ENCODE assay signal across 9 cellular contexts in the genomic region with DNA sequence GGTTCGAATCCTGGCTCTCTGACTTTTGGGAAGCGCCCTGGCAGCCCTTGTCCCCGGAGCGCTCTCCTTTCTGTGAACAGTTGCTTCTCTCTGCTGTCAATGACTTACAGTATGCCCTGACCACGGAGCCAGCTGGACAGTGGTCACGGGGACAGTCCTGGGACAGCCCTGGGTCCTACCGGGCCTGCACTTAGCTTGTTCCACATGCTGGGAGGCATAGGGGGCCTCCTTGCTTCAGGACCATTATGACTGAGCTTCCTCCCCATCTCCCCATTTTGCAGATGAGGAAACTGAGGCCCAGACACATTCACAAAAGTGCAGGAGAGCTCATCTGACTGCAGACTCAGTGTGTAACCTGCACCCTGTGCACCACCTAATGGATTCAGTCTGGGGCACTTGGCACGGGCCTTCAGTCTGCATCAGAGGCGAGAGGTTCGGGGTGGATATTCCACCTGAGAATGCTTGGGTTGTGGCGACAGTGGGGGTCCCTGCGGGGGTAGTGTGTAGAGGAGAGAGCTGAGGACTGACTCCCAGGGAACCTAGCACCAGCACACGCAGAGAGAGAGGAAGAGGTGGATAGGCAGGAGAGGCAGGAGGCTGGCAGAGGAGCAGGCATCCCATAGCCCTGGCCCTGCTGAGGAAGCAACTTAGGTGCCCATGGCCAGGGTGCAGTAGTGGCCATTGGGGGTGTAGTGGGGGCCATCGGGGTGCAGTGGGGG. TPM values are rescaled to one million over a fixed set of nuclear protein-coding genes. Genes with fewer than 3 reads are reported as not detected.
A peak's percentile ranks its signal among the peaks of the same experiment; 100 is the strongest.
DNase-seq lines count a peak whose midpoint lies in the region; ATAC-seq and TF ChIP-seq lines count a peak whose summit lies in the region.
"Had no signal": no experiment of that assay in that cellular context is flagged by ENCODE, and none has a peak within 500 bp of the region (broad histone marks: within the 10 kb centered on the region; RNA-seq: fewer than 3 reads in every experiment).

No MANE protein-coding gene starts in this region.

- TF ChIP-seq POLR2A in thyroid gland (IDR thresholded peaks at IDR 0.05): no peak

- 94 to 96% methylated on average over 13 to 14 of the region's 14 CpGs for WGBS in thyroid gland, 2 donors

- H3K27ac Mint-ChIP-seq in dendritic cell treated with granulocyte-macrophage colony-stimulating factor and Interleukin-4, amounts not matched to agents 40 ng/mL and 50 ng/mL, for 4 days: no peak overlapping the region

- H3K36me3 ChIP-seq in muscle layer of colon (ENCODE audit: insufficient read depth, low read length) (no peaks in the 10 kb centered on the region), thyroid gland (no peaks in the 10 kb centered on the region)

- no peak for DNase-seq in activated T-cell treated with anti-CD3 and anti-CD28 coated beads, Interleukin-2, amount 50 U/mL, for 4 hours
- no peak for DNase-seq in activated T-cell treated with anti-CD3 and anti-CD28 coated beads, Interleukin-2, amount 50 U/mL, for 48 hours
- DNase-seq in thyroid gland (no peak), NCI-H1694 (lab: John Stamatoyannopoulos, UW) (no peak), NCI-H2081 (lab: John Stamatoyannopoulos, UW) (no peak)
- DNase-seq: AML-193 had no signal

- H3K36me3 Mint-ChIP-seq in activated T-cell treated with anti-CD3 and anti-CD28 coated beads, Interleukin-2, amount 50 U/mL, for 4 hours (ENCODE audit: insufficient read depth): no peaks in the 10 kb centered on the region
- H3K36me3 Mint-ChIP-seq in dendritic cell treated with granulocyte-macrophage colony-stimulating factor and Interleukin-4, amounts not matched to agents 40 ng/mL and 50 ng/mL, for 4 days (ENCODE audit: low read depth): peaks cover 13% of the 10 kb centered on the region

- H3K27ac ChIP-seq in muscle layer of colon (ENCODE audit: low read depth, low read length) (peak overlapping the region; percentile 62), thyroid gland (peak overlapping the region in 2 of 3 donors; percentile 74 to 81)

- H3K27me3 ChIP-seq in muscle layer of colon (ENCODE audit: control insufficient read depth in 1 of 2, insufficient read depth in 2 of 2, low read length in 2 of 2) (no peaks in the 10 kb centered on the region), thyroid gland (no peaks in the 10 kb centered on the region)

- H3K4me1 ChIP-seq in muscle layer of colon (ENCODE audit: insufficient read depth, low read length) (peaks cover 26% of the 10 kb centered on the region), thyroid gland (peaks cover 9 to 26% of the 10 kb centered on the region in 2 donors)

- H3K4me1 Mint-ChIP-seq in activated T-cell treated with anti-CD3 and anti-CD28 coated beads, Interleukin-2, amount 50 U/mL, for 4 hours (ENCODE audit: low read depth): peaks cover 1% of the 10 kb centered on the region
- H3K4me1 Mint-ChIP-seq in dendritic cell treated with granulocyte-macrophage colony-stimulating factor and Interleukin-4, amounts not matched to agents 40 ng/mL and 50 ng/mL, for 4 days (ENCODE audit: low read depth): peaks cover 32% of the 10 kb centered on the region

- intact Hi-C loops in dendritic cell treated with granulocyte-macrophage colony-stimulating factor and Interleukin-4, amounts not matched to agents 40 ng/mL and 50 ng/mL, for 4 days (cut with micrococcal nuclease): no loop called here
- intact Hi-C loops in thyroid gland (cut with DNase I): no loop called here

- no peaks in the 10 kb centered on the region for H3K9me3 ChIP-seq in muscle layer of colon (ENCODE audit: low read length)
- H3K9me3 ChIP-seq in thyroid gland: no peaks in the 10 kb centered on the region

- peak overlapping the region in 1 of 2 donors; percentile 45 for H3K4me3 ChIP-seq in muscle layer of colon (ENCODE audit: low read depth in 1 of 2, low read length in 2 of 2)
- H3K4me3 ChIP-seq in thyroid gland (replicated peaks in 1 of 3): peak overlapping the region in 1 of 3 donors; percentile 84

- H3K27me3 Mint-ChIP-seq in activated T-cell treated with anti-CD3 and anti-CD28 coated beads, Interleukin-2, amount 50 U/mL, for 4 hours (ENCODE audit: low read depth): peaks cover 31% of the 10 kb centered on the region
- peaks cover 38% of the 10 kb centered on the region for H3K27me3 Mint-ChIP-seq in dendritic cell treated with granulocyte-macrophage colony-stimulating factor and Interleukin-4, amounts not matched to agents 40 ng/mL and 50 ng/mL, for 4 days

- TF ChIP-seq CTCF in thyroid gland (IDR thresholded peaks at IDR 0.05): no peak

- no peak for ATAC-seq in activated T-cell treated with anti-CD3 and anti-CD28 coated beads, Interleukin-2, amount 50 U/mL, for 4 hours
- ATAC-seq in GM19351 (IDR thresholded peaks at IDR 0.05; ENCODE audit: unreplicated experiment): no peak

- peak overlapping the region; percentile 39 for H3K4me3 Mint-ChIP-seq in activated T-cell treated with anti-CD3 and anti-CD28 coated beads, Interleukin-2, amount 50 U/mL, for 4 hours
- H3K4me3 Mint-ChIP-seq in dendritic cell treated with granulocyte-macrophage colony-stimulating factor and Interleukin-4, amounts not matched to agents 40 ng/mL and 50 ng/mL, for 4 days: peak overlapping the region; percentile 69

- H3K9me3 Mint-ChIP-seq in activated T-cell treated with anti-CD3 and anti-CD28 coated beads, Interleukin-2, amount 50 U/mL, for 4 hours: no peaks in the 10 kb centered on the region
- no peaks in the 10 kb centered on the region for H3K9me3 Mint-ChIP-seq in dendritic cell treated with granulocyte-macrophage colony-stimulating factor and Interleukin-4, amounts not matched to agents 40 ng/mL and 50 ng/mL, for 4 days

- peak overlapping the region; percentile 15 for H3K9ac ChIP-seq in muscle layer of colon (ENCODE audit: low read length)

RNA-seq across cellular contexts. Expression of a gene that starts 1.6 kb away (rescaled TPM):
- under 1 TPM; 0.11 to 0.15 (median 0.14) TPM for total RNA-seq in activated T-cell treated with anti-CD3 and anti-CD28 coated beads, Interleukin-2, amount 50 U/mL, for 4 hours
- total RNA-seq in thyroid gland: 100 to 1,000 TPM in 2 of 4 donors, 10 to 100 TPM in 2; 89.7 to 217 (median 112) TPM

Comparison
In these comparisons a context has a peak if more than half of its experiments do, and no peak if none do; other contexts are left out.
1. RNA of a gene that starts 1.6 kb away (total RNA-seq): 89.7 to 217 TPM in thyroid gland; 0.11 to 0.15 TPM in activated T-cell treated with anti-CD3 and anti-CD28 coated beads, Interleukin-2, amount 50 U/mL, for 4 hours; every median in the first group is over 10 times any median in the second.